Comparison of ENCODE assay signal across 24 cellular contexts in the genomic region with DNA sequence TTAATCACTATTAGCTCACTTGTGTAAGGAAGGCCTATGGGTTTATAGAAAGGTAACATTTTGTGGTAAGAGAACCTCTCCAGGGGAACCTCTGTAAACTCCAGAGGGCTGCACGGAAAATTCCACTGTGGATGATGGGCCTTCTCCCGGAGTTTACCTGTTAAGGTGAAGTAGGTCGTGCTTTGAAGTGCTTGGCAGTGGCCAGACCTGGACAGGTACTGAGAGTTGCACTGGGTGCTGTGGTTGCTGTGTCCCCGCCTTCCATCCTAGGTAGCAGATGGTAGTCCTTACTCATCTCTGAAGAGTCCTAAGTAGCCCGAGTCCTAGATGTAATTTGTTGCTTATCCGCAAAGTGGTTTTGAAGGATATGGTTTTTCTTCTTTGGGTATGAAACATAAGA.
DNase-seq lines count a peak whose midpoint lies in the region; ATAC-seq and TF ChIP-seq lines count a peak whose summit lies in the region.
"Had no signal": no experiment of that assay in that cellular context is flagged by ENCODE, and none has a peak within 500 bp of the region (broad histone marks: within the 10 kb centered on the region; RNA-seq: fewer than 3 reads in every experiment).

No MANE protein-coding gene starts in this region.

- peak overlapping the region; percentile 63 for H3K27ac Mint-ChIP-seq in MCF 10A (ENCODE audit: low read depth, unreplicated experiment)
- peak overlapping the region; percentile 89 for H3K27ac Mint-ChIP-seq in mesothelial cell of epicardium
- no peak overlapping the region for H3K27ac Mint-ChIP-seq in T-helper 2 cell treated with Interferon-gamma antibody and Interleukin-4, amounts not matched to agents 5 μg/mL and 100 μg/mL, for 36 hours
- H3K27ac Mint-ChIP-seq: activated T-cell treated with anti-CD3 and anti-CD28 coated beads, Interleukin-2, amount 50 U/mL, for 24 hours had no signal

- H3K4me1 ChIP-seq in breast epithelium: peaks cover 0 to 5% of the 10 kb centered on the region in 2 donors
- peaks cover 56% of the 10 kb centered on the region for H3K4me1 ChIP-seq in RWPE2 (ENCODE audit: insufficient read depth, poor library complexity, severe bottlenecking)
- H3K4me1 ChIP-seq: SJCRH30 had no signal

- H3K27me3 ChIP-seq in breast epithelium: no peaks in the 10 kb centered on the region
- no peaks in the 10 kb centered on the region for H3K27me3 ChIP-seq in RWPE2 (ENCODE audit: insufficient read depth, poor library complexity, severe bottlenecking)
- H3K27me3 ChIP-seq: BLaER1, esophagus squamous epithelium, gastroesophageal sphincter, SJCRH30 had no signal

- TF ChIP-seq CTCF in MCF 10A (IDR thresholded peaks at IDR 0.05; ENCODE audit: unreplicated experiment) (no peak), breast epithelium (IDR thresholded peaks at IDR 0.05) (no peak), RWPE2 (IDR thresholded peaks at IDR 0.05; ENCODE audit: poor library complexity, severe bottlenecking) (no peak), mesothelial cell of epicardium (IDR thresholded peaks at IDR 0.05; ENCODE audit: unreplicated experiment) (no peak)

- H3K9me3 ChIP-seq in breast epithelium (no peaks in the 10 kb centered on the region), RWPE2 (ENCODE audit: severe bottlenecking) (no peaks in the 10 kb centered on the region)
- H3K9me3 ChIP-seq: BLaER1, esophagus squamous epithelium, gastroesophageal sphincter, neutrophil, SJCRH30 had no signal

- peaks cover 44% of the 10 kb centered on the region for H3K4me1 Mint-ChIP-seq in MCF 10A (ENCODE audit: insufficient read depth, unreplicated experiment)
- peaks cover 92% of the 10 kb centered on the region for H3K4me1 Mint-ChIP-seq in mesothelial cell of epicardium
- H3K4me1 Mint-ChIP-seq in T-helper 2 cell treated with Interferon-gamma antibody and Interleukin-4, amounts not matched to agents 5 μg/mL and 100 μg/mL, for 36 hours (ENCODE audit: low read depth): peaks cover 30% of the 10 kb centered on the region

- H3K36me3 Mint-ChIP-seq in MCF 10A (ENCODE audit: insufficient read depth, unreplicated experiment): peaks cover 8% of the 10 kb centered on the region
- H3K36me3 Mint-ChIP-seq in mesothelial cell of epicardium: no peaks in the 10 kb centered on the region
- H3K36me3 Mint-ChIP-seq in T-helper 2 cell treated with Interferon-gamma antibody and Interleukin-4, amounts not matched to agents 5 μg/mL and 100 μg/mL, for 36 hours (ENCODE audit: low read depth): no peaks in the 10 kb centered on the region

- H3K4me3 ChIP-seq in breast epithelium (no peak overlapping the region), RWPE2 (ENCODE audit: severe bottlenecking) (no peak overlapping the region)
- H3K4me3 ChIP-seq: BLaER1, esophagus squamous epithelium, gastroesophageal sphincter, GM12878, SJCRH30 had no signal

- H3K27me3 Mint-ChIP-seq in MCF 10A (ENCODE audit: insufficient read depth, unreplicated experiment) (no peaks in the 10 kb centered on the region), mesothelial cell of epicardium (ENCODE audit: low read depth) (no peaks in the 10 kb centered on the region)
- H3K27me3 Mint-ChIP-seq in T-helper 2 cell treated with Interferon-gamma antibody and Interleukin-4, amounts not matched to agents 5 μg/mL and 100 μg/mL, for 36 hours (ENCODE audit: low read depth): peaks cover 23% of the 10 kb centered on the region

- DNase-seq in MCF 10A (ENCODE audit: unreplicated experiment) (no peak), breast epithelium (ENCODE audit: low spot score in 2 of 2) (no peak), RWPE2 (ENCODE audit: low spot score) (no peak), mesothelial cell of epicardium (ENCODE audit: low spot score in 2 of 2, unreplicated experiment in 2 of 2) (no peak), DMS 273 (lab: John Stamatoyannopoulos, UW; ENCODE audit: unreplicated experiment) (no peak), AG08395 (ENCODE audit: low spot score) (no peak)
- DNase-seq in T-helper 2 cell treated with Interferon-gamma antibody and Interleukin-4, amounts not matched to agents 5 μg/mL and 100 μg/mL, for 36 hours (ENCODE audit: low spot score): no peak
- DNase-seq: ACHN; activated gamma-delta T cell treated with Interleukin-2 at 50 U/mL for 16 hours; activated T-cell treated with anti-CD3 and anti-CD28 coated beads, Interleukin-2, amount 50 U/mL, for 24 hours; amniotic stem cell; cortex of kidney; esophagus squamous epithelium; HCEC 1CT; hypothalamus; left ventricle myocardium superior; NCI-H1105 treated with DMSO at 0.1 percent for 48 hours; SJCRH30 had no signal

- intact Hi-C loops in MCF 10A (cut with micrococcal nuclease): loop anchor here (2.0 kb wide), 1 partner anchor 131 kb away; no protein-coding TSS in a partner anchor
- intact Hi-C loops in breast epithelium (cut with DNase I; ENCODE audit: low total_unique reads): no loop called here

- POLR2A ChIA-PET in MCF 10A (lab: Yijun Ruan, JAX): interaction anchor here (0.6 to 3.9 kb wide), 5 partner anchors 11 to 130 kb away, joined by 3 to 21 read pairs (median 3); no protein-coding TSS in a partner anchor

- H3K36me3 ChIP-seq in breast epithelium: no peaks in the 10 kb centered on the region
- H3K36me3 ChIP-seq in RWPE2 (ENCODE audit: low read depth): peaks cover 10% of the 10 kb centered on the region; the same call in 1 of the 2 replicates
- H3K36me3 ChIP-seq: BLaER1, esophagus squamous epithelium, gastroesophageal sphincter, neutrophil, SJCRH30 had no signal

- BruUV-seq in MCF 10A (replicated peaks; lab: Mats Ljungman, UMichigan): no TSS peak

- H3K4me3 Mint-ChIP-seq in MCF 10A (ENCODE audit: unreplicated experiment): no peak overlapping the region
- H3K4me3 Mint-ChIP-seq in mesothelial cell of epicardium: no peak overlapping the region
- H3K4me3 Mint-ChIP-seq in T-helper 2 cell treated with Interferon-gamma antibody and Interleukin-4, amounts not matched to agents 5 μg/mL and 100 μg/mL, for 36 hours: no peak overlapping the region
- H3K4me3 Mint-ChIP-seq: activated T-cell treated with anti-CD3 and anti-CD28 coated beads, Interleukin-2, amount 50 U/mL, for 24 hours had no signal

- TF ChIP-seq POLR2A in breast epithelium (IDR thresholded peaks at IDR 0.05): no peak

- H3K27ac ChIP-seq in breast epithelium: no peak overlapping the region
- H3K27ac ChIP-seq in RWPE2 (ENCODE audit: poor library complexity, severe bottlenecking): peak overlapping the region; percentile 27
- H3K27ac ChIP-seq: BLaER1, esophagus squamous epithelium, gastroesophageal sphincter, neutrophil, SJCRH30 had no signal

- CTCF ChIA-PET in MCF 10A (lab: Yijun Ruan, JAX): interaction anchor here (0.6 to 0.7 kb wide), 3 partner anchors 42 to 129 kb away, joined by 3 read pairs; no protein-coding TSS in a partner anchor

- no peak for ATAC-seq in RWPE2 (ENCODE audit: low read depth)
- ATAC-seq in GM18858 (IDR thresholded peaks at IDR 0.05; ENCODE audit: unreplicated experiment): no peak
- ATAC-seq: gastroesophageal sphincter, left ventricle myocardium superior, Panc1 had no signal

- no peaks in the 10 kb centered on the region for H3K9me3 Mint-ChIP-seq in MCF 10A (ENCODE audit: unreplicated experiment)
- H3K9me3 Mint-ChIP-seq in mesothelial cell of epicardium: no peaks in the 10 kb centered on the region
- H3K9me3 Mint-ChIP-seq in T-helper 2 cell treated with Interferon-gamma antibody and Interleukin-4, amounts not matched to agents 5 μg/mL and 100 μg/mL, for 36 hours: no peaks in the 10 kb centered on the region
- H3K9me3 Mint-ChIP-seq: activated T-cell treated with anti-CD3 and anti-CD28 coated beads, Interleukin-2, amount 50 U/mL, for 24 hours had no signal
